ENCODE assay signal across 1 cellular context in genomic region chr2:149783284-149783683, GRCh38.
TF ChIP-seq lines count a peak whose summit lies in the region.

No MANE protein-coding gene starts in this region.

TF ChIP-seq in IMR-90, 13 proteins besides CTCF, POLR2A, EP300 and RAD21 (continued from another document):
- TF ChIP-seq SMC3 (IDR thresholded peaks at IDR 0.05; ENCODE audit: low read depth, low read length) = no peak
- no peak for TF ChIP-seq RFX5 (IDR thresholded peaks at IDR 0.05; ENCODE audit: low read depth, low read length)
TF ChIP-seq in IMR-90: peak in this region for 1.
